Comparison of ENCODE assay signal across 25 cellular contexts in the genomic region with DNA sequence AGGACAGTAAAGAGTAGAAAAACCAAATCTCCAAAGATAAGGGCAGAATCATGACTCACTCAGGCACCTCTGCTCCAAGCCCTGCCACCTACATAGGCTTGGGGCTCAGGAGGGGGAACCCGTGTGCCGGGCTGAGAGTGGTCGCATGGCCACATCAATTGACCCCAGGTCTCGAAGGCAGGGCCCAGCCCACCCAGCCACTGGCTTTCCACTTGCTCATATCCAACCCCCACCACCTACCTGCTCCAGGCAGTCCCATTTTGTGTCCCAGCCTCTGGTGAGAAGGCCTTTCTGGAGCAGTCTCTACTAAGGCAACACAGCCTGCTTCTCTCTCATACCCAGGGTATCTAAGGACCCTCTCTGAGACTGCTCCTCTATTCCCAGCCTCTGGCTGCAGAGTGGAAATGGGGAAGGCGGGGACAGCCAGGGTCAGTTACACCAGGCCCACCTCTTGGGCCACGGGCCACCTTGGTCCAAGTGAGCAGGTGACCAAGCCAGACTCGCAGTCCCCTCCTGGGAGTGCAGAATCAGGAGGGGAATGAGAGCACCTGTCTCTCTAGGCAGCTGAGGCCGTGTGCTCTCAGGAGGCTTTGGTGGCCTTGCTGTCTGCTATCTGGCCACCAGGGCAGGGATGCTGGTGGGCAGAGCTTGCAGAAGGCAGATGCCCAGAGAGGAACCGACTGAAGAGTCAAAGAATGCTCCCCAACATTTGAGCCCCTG. TPM values are rescaled to one million over a fixed set of nuclear protein-coding genes. Genes with fewer than 3 reads are reported as not detected.
DNase-seq lines count a peak whose midpoint lies in the region; ATAC-seq and TF ChIP-seq lines count a peak whose summit lies in the region.
"Had no signal": no experiment of that assay in that cellular context is flagged by ENCODE, and none has a peak within 500 bp of the region (broad histone marks: within the 10 kb centered on the region; RNA-seq: fewer than 3 reads in every experiment).

No MANE protein-coding gene starts in this region.

- no peak for TF ChIP-seq POLR2A in transverse colon (IDR thresholded peaks at IDR 0.05)

- H3K14ac ChIP-seq in trophoblast cell (ENCODE audit: low read length) = no peak overlapping the region

- peak overlapping the region; percentile 24 for H2AK5ac ChIP-seq in trophoblast cell (ENCODE audit: low read length)

- no peak overlapping the region for H3K9ac ChIP-seq in endodermal cell (ENCODE audit: extremely low read depth, low read length, poor library complexity, severe bottlenecking)
- H3K9ac ChIP-seq in trophoblast cell (ENCODE audit: low read length) = no peak overlapping the region
- H3K9ac ChIP-seq: KMS-11 had no signal

- H2BK5ac ChIP-seq in trophoblast cell (ENCODE audit: low read depth, low read length, poor library complexity) = no peak overlapping the region

- no peaks in the 10 kb centered on the region for H3K4me1 ChIP-seq in endodermal cell (ENCODE audit: control insufficient read depth, insufficient read depth, low read length)
- peaks cover 0 to 3% of the 10 kb centered on the region in 2 experiments for H3K4me1 ChIP-seq in trophoblast cell (ENCODE audit: control insufficient read depth in 1 of 2, insufficient read depth in 2 of 2, low read length in 2 of 2)
- peaks cover 4 to 24% (median 15%) of the 10 kb centered on the region in 4 donors for H3K4me1 ChIP-seq in transverse colon
- H3K4me1 ChIP-seq: right atrium auricular region had no signal

- H3K27me3 ChIP-seq in endodermal cell (ENCODE audit: control insufficient read depth, insufficient read depth, low read length, poor library complexity, severe bottlenecking) = no peaks in the 10 kb centered on the region
- no peaks in the 10 kb centered on the region for H3K27me3 ChIP-seq in trophoblast cell (ENCODE audit: insufficient read depth, low read length)
- H3K27me3 ChIP-seq in transverse colon = no peaks in the 10 kb centered on the region
- H3K27me3 ChIP-seq: brain microvascular endothelial cell, right atrium auricular region had no signal

- intact Hi-C loops in natural killer cell (cut with micrococcal nuclease) (no loop called here), transverse colon (cut with DNase I; ENCODE audit: low total_unique reads) (no loop called here)

- H3K79me2 ChIP-seq in trophoblast cell (ENCODE audit: control insufficient read depth, insufficient read depth, low read length, poor library complexity) = no peaks in the 10 kb centered on the region

- H4K12ac ChIP-seq in trophoblast cell (ENCODE audit: low read depth, low read length) = no peak overlapping the region

- H3K36me3 ChIP-seq in endodermal cell (ENCODE audit: control insufficient read depth, insufficient read depth, low read length) (no peaks in the 10 kb centered on the region), trophoblast cell (ENCODE audit: control insufficient read depth in 1 of 2, insufficient read depth in 2 of 2, low read length in 2 of 2) (no peaks in the 10 kb centered on the region), transverse colon (no peaks in the 10 kb centered on the region)
- H3K36me3 ChIP-seq: brain microvascular endothelial cell, right atrium auricular region had no signal

- H3K4ac ChIP-seq in trophoblast cell (ENCODE audit: low read depth, low read length) = no peak overlapping the region

- peak; percentile 42 for DNase-seq in natural killer cell treated with Interleukin-12 subunit alpha and Interleukin-12 subunit beta and Interleukin-15 and Interleukin-18, amount 100 ng/mL, for 72 hours (ENCODE audit: low spot score)
- DNase-seq in natural killer cell (no peak), endodermal cell (no peak), trophoblast cell (no peak), SW 1271 (lab: John Stamatoyannopoulos, UW) (no peak), transverse colon (no peak), foreskin fibroblast (no peak)
- DNase-seq: activated CD4-positive, CD25-positive, alpha-beta regulatory T cell; activated CD8-positive, alpha-beta T cell treated with anti-CD3 and anti-CD28 coated beads for 36 hours; activated T-cell treated with anti-CD3 and anti-CD28 coated beads for 4 hours; brain microvascular endothelial cell; DMS153; mammary epithelial cell; MV-4-11; NCI-H187; NCI-H446; Right ventricle myocardium superior; T1000 had no signal

- peak overlapping the region; percentile 86 for H3K23ac ChIP-seq in trophoblast cell (ENCODE audit: low read length)

- no peaks in the 10 kb centered on the region for H3K36me3 Mint-ChIP-seq in natural killer cell treated with Interleukin-12 subunit alpha and Interleukin-12 subunit beta and Interleukin-15 and Interleukin-18, amount 100 ng/mL, for 72 hours
- H3K36me3 Mint-ChIP-seq in natural killer cell (no peaks in the 10 kb centered on the region), endodermal cell (ENCODE audit: low read depth) (no peaks in the 10 kb centered on the region)
- H3K36me3 Mint-ChIP-seq: CD14-positive monocyte had no signal

- H3K27me3 Mint-ChIP-seq in natural killer cell treated with Interleukin-12 subunit alpha and Interleukin-12 subunit beta and Interleukin-15 and Interleukin-18, amount 100 ng/mL, for 72 hours = peaks cover 0 to 3% of the 10 kb centered on the region in 2 donors
- H3K27me3 Mint-ChIP-seq in natural killer cell (ENCODE audit: low read depth in 2 of 2) = peaks cover 0 to 2% of the 10 kb centered on the region in 2 donors
- no peaks in the 10 kb centered on the region for H3K27me3 Mint-ChIP-seq in endodermal cell (ENCODE audit: insufficient read depth)
- H3K27me3 Mint-ChIP-seq: activated CD8-positive, alpha-beta T cell treated with anti-CD3 and anti-CD28 coated beads for 36 hours had no signal

- H2AFZ ChIP-seq in trophoblast cell (ENCODE audit: insufficient read depth, low read length, poor library complexity) = no peak overlapping the region

- H4K91ac ChIP-seq in trophoblast cell (ENCODE audit: low read depth, low read length) = peak overlapping the region; percentile 13

- 94 to 96% methylated on average over 4 to 9 of the region's 9 CpGs for WGBS in endodermal cell (ENCODE audit: insufficient coverage in 1 of 2, insufficient read length in 1 of 2), 2 experiments
- WGBS in trophoblast cell (ENCODE audit: extremely low coverage, insufficient coverage, insufficient read length) = no CpG with 5 or more reads among the region's 9 CpGs
- WGBS in transverse colon (ENCODE audit: low coverage in 1 of 2), 2 donors = 82% methylated on average over 9 of the region's 9 CpGs; no CpG with 5 or more reads in 1 of the 2 donors

- no peaks in the 10 kb centered on the region for H3K79me1 ChIP-seq in trophoblast cell (ENCODE audit: low read length)

- H3K9me3 Mint-ChIP-seq in natural killer cell treated with Interleukin-12 subunit alpha and Interleukin-12 subunit beta and Interleukin-15 and Interleukin-18, amount 100 ng/mL, for 72 hours = no peaks in the 10 kb centered on the region
- H3K9me3 Mint-ChIP-seq in natural killer cell (no peaks in the 10 kb centered on the region), endodermal cell (no peaks in the 10 kb centered on the region)
- H3K9me3 Mint-ChIP-seq: activated CD8-positive, alpha-beta T cell treated with anti-CD3 and anti-CD28 coated beads for 36 hours; CD14-positive monocyte had no signal

- no peak overlapping the region for H2BK120ac ChIP-seq in trophoblast cell (ENCODE audit: insufficient read depth, low read length, poor library complexity)

- no peak overlapping the region for H2BK12ac ChIP-seq in trophoblast cell (ENCODE audit: low read length)

- H3K4me1 Mint-ChIP-seq in natural killer cell treated with Interleukin-12 subunit alpha and Interleukin-12 subunit beta and Interleukin-15 and Interleukin-18, amount 100 ng/mL, for 72 hours (ENCODE audit: low read depth in 2 of 2) = no peaks in the 10 kb centered on the region
- no peaks in the 10 kb centered on the region for H3K4me1 Mint-ChIP-seq in natural killer cell
- H3K4me1 Mint-ChIP-seq in endodermal cell = no peaks in the 10 kb centered on the region
- H3K4me1 Mint-ChIP-seq: CD14-positive monocyte had no signal

- H3K9me3 ChIP-seq in endodermal cell (ENCODE audit: control insufficient read depth, low read length) (no peaks in the 10 kb centered on the region), trophoblast cell (ENCODE audit: insufficient read depth, low read depth, low read length) (peaks cover 2% of the 10 kb centered on the region), transverse colon (no peaks in the 10 kb centered on the region)
- H3K9me3 ChIP-seq: right atrium auricular region had no signal

- H3K4me3 ChIP-seq in endodermal cell (ENCODE audit: low read length) (no peak overlapping the region), trophoblast cell (ENCODE audit: low read depth, low read length) (no peak overlapping the region), transverse colon (no peak overlapping the region), foreskin fibroblast (ENCODE audit: low read depth in 1 of 2, low read length in 2 of 2) (no peak overlapping the region)
- H3K4me3 ChIP-seq: right atrium auricular region had no signal

- no peak for TF ChIP-seq CTCF in natural killer cell (IDR thresholded peaks at IDR 0.05)
- peak; percentile 61 for TF ChIP-seq CTCF in endodermal cell (conservative IDR thresholded peaks at IDR 0.05)
- TF ChIP-seq CTCF in transverse colon (IDR thresholded peaks at IDR 0.05) = no peak
- TF ChIP-seq CTCF in foreskin fibroblast (IDR thresholded peaks at IDR 0.05; ENCODE audit: low read depth, low read length) = no peak

- ATAC-seq in natural killer cell treated with Interleukin-12 subunit alpha and Interleukin-12 subunit beta and Interleukin-15 and Interleukin-18, amount 100 ng/mL, for 72 hours = peak; percentile 31 to 53
- ATAC-seq in natural killer cell = no peak
- ATAC-seq: activated CD8-positive, alpha-beta T cell treated with anti-CD3 and anti-CD28 coated beads for 36 hours had no signal

- TF ChIP-seq EP300 in transverse colon (IDR thresholded peaks at IDR 0.05; ENCODE audit: low read depth) = no peak

- H3K4me3 Mint-ChIP-seq in natural killer cell treated with Interleukin-12 subunit alpha and Interleukin-12 subunit beta and Interleukin-15 and Interleukin-18, amount 100 ng/mL, for 72 hours = no peak overlapping the region
- no peak overlapping the region for H3K4me3 Mint-ChIP-seq in natural killer cell
- no peak overlapping the region for H3K4me3 Mint-ChIP-seq in endodermal cell
- H3K4me3 Mint-ChIP-seq: activated CD8-positive, alpha-beta T cell treated with anti-CD3 and anti-CD28 coated beads for 36 hours; CD14-positive monocyte had no signal

- no peak overlapping the region for H3K4me2 ChIP-seq in trophoblast cell (ENCODE audit: low read length)
- H3K4me2 ChIP-seq: KMS-11 had no signal

- H3K27ac ChIP-seq in endodermal cell (ENCODE audit: low read depth, low read length) (no peak overlapping the region), trophoblast cell (ENCODE audit: low read depth, low read length) (no peak overlapping the region), transverse colon (no peak overlapping the region)
- H3K27ac ChIP-seq: brain microvascular endothelial cell, KMS-11, right atrium auricular region had no signal

- in situ Hi-C loops in transverse colon (cut with MboI; ENCODE audit: low pct_ligation_motif_present in 1 of 4, low pct_unique_long_range_greater_than_20kb in 1 of 4, low sequenced_read_pairs in 3 of 4) = no loop called here

- H4K8ac ChIP-seq in trophoblast cell (ENCODE audit: low read depth, low read length) = no peak overlapping the region

- H3K18ac ChIP-seq in trophoblast cell (ENCODE audit: low read length) = no peak overlapping the region

- no peak overlapping the region for H3K27ac Mint-ChIP-seq in natural killer cell treated with Interleukin-12 subunit alpha and Interleukin-12 subunit beta and Interleukin-15 and Interleukin-18, amount 100 ng/mL, for 72 hours
- no peak overlapping the region for H3K27ac Mint-ChIP-seq in natural killer cell
- H3K27ac Mint-ChIP-seq in endodermal cell = no peak overlapping the region
- H3K27ac Mint-ChIP-seq: activated CD8-positive, alpha-beta T cell treated with anti-CD3 and anti-CD28 coated beads for 36 hours; CD14-positive monocyte had no signal

RNA-seq across cellular contexts. Expression of a gene that starts 20.8 kb away (rescaled TPM):
- under 1 TPM; 0.19 to 0.33 TPM for total RNA-seq in natural killer cell treated with Interleukin-12 subunit alpha and Interleukin-12 subunit beta and Interleukin-15 and Interleukin-18, amount 100 ng/mL, for 72 hours
- total RNA-seq in natural killer cell (1 to 10 TPM in 1 of 3 donors, under 1 TPM in 2; 0.72 to 1.8 (median 0.85) TPM), endodermal cell (1 to 10 TPM; 3.3 to 4.3 TPM), transverse colon (100 to 1,000 TPM in 3 of 4 donors, 10 to 100 TPM in 1; 52.7 to 167 (median 146) TPM)
- polyA plus RNA-seq in endodermal cell (2013, experiment 1 of 2) = 0.28 TPM
- 0.21 TPM for polyA plus RNA-seq in endodermal cell (2013, experiment 2 of 2)
- 5.2 and 5.3 TPM in 2 replicates for polyA plus RNA-seq in trophoblast cell (2013)
- total RNA-seq: fibroblast of lung, glomerular endothelial cell, myocyte, osteocyte had no signal
- polyA plus RNA-seq: fibroblast of lung had no signal

Comparison
In these comparisons a context has a peak if more than half of its experiments do, and no peak if none do; other contexts are left out.
1. ATAC-seq: peak in natural killer cell treated with Interleukin-12 subunit alpha and Interleukin-12 subunit beta and Interleukin-15 and Interleukin-18, amount 100 ng/mL, for 72 hours (2 of 2); none in natural killer cell (0 of 3).
2. RNA of a gene that starts 20.8 kb away (total RNA-seq): 52.7 to 167 TPM in transverse colon; 3.3 to 4.3 TPM in endodermal cell, 0.72 to 1.8 TPM in natural killer cell and 0.19 to 0.33 TPM in natural killer cell treated with Interleukin-12 subunit alpha and Interleukin-12 subunit beta and Interleukin-15 and Interleukin-18, amount 100 ng/mL, for 72 hours; every median in the first group is over 10 times any median in the second.